Comparison of ENCODE assay signal across 16 cellular contexts in genomic region chr2:128487650-128488387, GRCh38.
"Had no signal": no experiment of that assay in that cellular context is flagged by ENCODE, and none has a peak within 500 bp of the region (broad histone marks: within the 10 kb centered on the region; RNA-seq: fewer than 3 reads in every experiment).

No MANE protein-coding gene starts in this region.

- H3K36me3 ChIP-seq: esophagus squamous epithelium, sigmoid colon, transverse colon had no signal

- H3K4me1 Mint-ChIP-seq: activated CD4-positive, alpha-beta T cell treated with anti-CD3 and anti-CD28 coated beads, Interleukin-2, amount 10 ng/mL, durations not matched to agents 24 days and 14 days; activated naive CD8-positive, alpha-beta T cell treated with anti-CD3 and anti-CD28 coated beads, Interleukin-2, amount 10 ng/mL, durations not matched to agents 7 days and 5 days; central memory CD8-positive, alpha-beta T cell had no signal

- DNase-seq: activated CD4-positive, alpha-beta T cell treated with anti-CD3 and anti-CD28 coated beads, Interleukin-2, amount 10 ng/mL, durations not matched to agents 24 days and 14 days; activated CD4-positive, CD25-positive, alpha-beta regulatory T cell; activated naive CD4-positive, alpha-beta T cell; activated naive CD8-positive, alpha-beta T cell treated with anti-CD3 and anti-CD28 coated beads, Interleukin-2, amount 10 ng/mL, durations not matched to agents 7 days and 5 days; effector CD4-positive, alpha-beta T cell; esophagus squamous epithelium; hypothalamus; mesenchymal stem cell; nephron progenitor cell; sigmoid colon; stimulated activated CD4-positive, alpha-beta T cell treated with anti-CD3 and anti-CD28 coated beads, Interleukin-1b, Interleukin-23, amount 100 ng/mL, for 48 hours; transverse colon had no signal

- H3K27ac Mint-ChIP-seq: activated CD4-positive, alpha-beta T cell treated with anti-CD3 and anti-CD28 coated beads, Interleukin-2, amount 10 ng/mL, durations not matched to agents 24 days and 14 days; activated naive CD8-positive, alpha-beta T cell treated with anti-CD3 and anti-CD28 coated beads, Interleukin-2, amount 10 ng/mL, durations not matched to agents 7 days and 5 days; nephron progenitor cell; T-helper 2 cell treated with Interferon-gamma antibody and Interleukin-4, amounts not matched to agents 5 μg/mL and 100 μg/mL, for 36 hours had no signal

- H3K4me3 ChIP-seq: coronary artery, esophagus squamous epithelium, sigmoid colon, transverse colon had no signal

- H3K27me3 ChIP-seq: sigmoid colon had no signal

- H3K9me3 ChIP-seq: transverse colon had no signal

- H3K4me3 Mint-ChIP-seq: activated CD4-positive, alpha-beta T cell treated with anti-CD3 and anti-CD28 coated beads, Interleukin-2, amount 10 ng/mL, durations not matched to agents 24 days and 14 days; activated naive CD8-positive, alpha-beta T cell treated with anti-CD3 and anti-CD28 coated beads, Interleukin-2, amount 10 ng/mL, durations not matched to agents 7 days and 5 days; brain; central memory CD8-positive, alpha-beta T cell; nephron progenitor cell; T-helper 2 cell treated with Interferon-gamma antibody and Interleukin-4, amounts not matched to agents 5 μg/mL and 100 μg/mL, for 36 hours had no signal

- H3K9me3 Mint-ChIP-seq: activated CD4-positive, alpha-beta T cell treated with anti-CD3 and anti-CD28 coated beads, Interleukin-2, amount 10 ng/mL, durations not matched to agents 24 days and 14 days; activated naive CD8-positive, alpha-beta T cell treated with anti-CD3 and anti-CD28 coated beads, Interleukin-2, amount 10 ng/mL, durations not matched to agents 7 days and 5 days; T-helper 2 cell treated with Interferon-gamma antibody and Interleukin-4, amounts not matched to agents 5 μg/mL and 100 μg/mL, for 36 hours had no signal

- H3K36me3 Mint-ChIP-seq: activated naive CD8-positive, alpha-beta T cell treated with anti-CD3 and anti-CD28 coated beads, Interleukin-2, amount 10 ng/mL, durations not matched to agents 7 days and 5 days; brain had no signal

- H3K27ac ChIP-seq: coronary artery, esophagus squamous epithelium, sigmoid colon, transverse colon had no signal

- H3K4me1 ChIP-seq: sigmoid colon, transverse colon had no signal
